8 cellular contexts compared by ENCODE assay signal in genomic region chr14:20343855-20344205, GRCh38. TPM values are rescaled to one million over a fixed set of nuclear protein-coding genes. Genes with fewer than 3 reads are reported as not detected.
A peak's percentile ranks its signal among the peaks of the same experiment; 100 is the strongest.
DNase-seq lines count a peak whose midpoint lies in the region; ATAC-seq, FAIRE-seq and TF ChIP-seq lines count a peak whose summit lies in the region.

No MANE protein-coding gene starts in this region.

- H3K4me1 ChIP-seq in CD8-positive, alpha-beta memory T cell (ENCODE audit: insufficient read depth, low read length): peaks cover 7% of the 10 kb centered on the region
- no peaks in the 10 kb centered on the region for H3K4me1 ChIP-seq in GM12878 (ENCODE audit: control insufficient read depth, insufficient read depth, low read length)
- peaks cover 25% of the 10 kb centered on the region for H3K4me1 ChIP-seq in HepG2 (ENCODE audit: insufficient read depth, low read length)

- H3K4me3 ChIP-seq in CD8-positive, alpha-beta memory T cell (ENCODE audit: low read length): peak overlapping the region; percentile 95
- H3K4me3 ChIP-seq in MG63 (peak overlapping the region; percentile 90), GM12878 (peak overlapping the region; percentile 81), HepG2 (replicated peaks in 1 of 3; ENCODE audit: insufficient read depth in 1 of 3, low read depth in 2 of 3, low read length in 3 of 3) (peak overlapping the region; percentile 82 to 88 (median 86))

- in situ Hi-C loops in GM12878 (cut with MboI) (no loop called here), HepG2 (cut with HindIII; ENCODE audit: extremely low pct_ligation_motif_present, low pct_unique_long_range_greater_than_20kb) (loop anchor here (25.0 kb wide), 2 partner anchors 118 to 643 kb away; partner anchors contain the start of genes APEX1, METTL17, OSGEP and PIP4P1)

- peaks cover 0 to 7% of the 10 kb centered on the region in 2 donors for H3K27me3 Mint-ChIP-seq in CD8-positive, alpha-beta memory T cell
- H3K27me3 Mint-ChIP-seq in type B pancreatic cell: peaks cover 6% of the 10 kb centered on the region

- H3K79me2 ChIP-seq in GM12878 (ENCODE audit: control insufficient read depth, insufficient read depth, low read length): peaks cover 10% of the 10 kb centered on the region
- H3K79me2 ChIP-seq in HepG2 (ENCODE audit: insufficient read depth, low read length): peaks cover 12% of the 10 kb centered on the region

- no peak for TF ChIP-seq POLR2A in GM12878 (IDR thresholded peaks at IDR 0.05; ENCODE audit: low read depth, low read length)
- TF ChIP-seq POLR2A in HepG2 (IDR thresholded peaks at IDR 0.05; ENCODE audit: insufficient read depth in 1 of 2, low read depth in 2 of 2, low read length in 2 of 2): no peak

- CTCF ChIA-PET in CD8-positive, alpha-beta memory T cell (lab: Charles Lee): interaction anchor here (0.9 to 5.0 kb wide), 13 partner anchors 8 to 341 kb away, joined by 3 to 72 read pairs (median 7); partner anchors contain the start of genes APEX1, CCNB1IP1, RNASE4 and TEP1
- CTCF ChIA-PET in GM12878 (lab: Yijun Ruan, JAX): interaction anchor here (0.8 to 5.1 kb wide), 13 partner anchors 8 to 340 kb away, joined by 3 to 62 read pairs (median 5); partner anchors contain the start of genes CCNB1IP1 and TEP1
- CTCF ChIA-PET in HepG2 (lab: Yijun Ruan, JAX; ENCODE audit: low intra/inter-chr PET ratio, low total read pairs): no interaction called here

- H3K27ac ChIP-seq in CD8-positive, alpha-beta memory T cell (ENCODE audit: low read depth, low read length): peak overlapping the region; percentile 87
- H3K27ac ChIP-seq in GM12878 (ENCODE audit: control insufficient read depth, insufficient read depth) (peak overlapping the region; percentile 89), HepG2 (ENCODE audit: extremely low read length, insufficient read depth, low read length) (peak overlapping the region; percentile 74)

- TF ChIP-seq RAD21 in GM12878 (IDR thresholded peaks at IDR 0.05; ENCODE audit: insufficient read depth, low read depth, low read length) (no peak), HepG2 (CRISPR knock-in tag; IDR thresholded peaks at IDR 0.05) (no peak)

- DNase-seq in CD8-positive, alpha-beta memory T cell: no peak
- DNase-seq in MG63 (no peak), GM12878 (ENCODE audit: low read depth, low spot score) (no peak), HepG2 (ENCODE audit: low spot score) (no peak), type B pancreatic cell (ENCODE audit: extremely low spot score, unreplicated experiment) (no peak), HuH-7.5 (ENCODE audit: low spot score) (no peak)
- DNase-seq in activated CD4-positive, alpha-beta T cell treated with anti-CD3 and anti-CD28 coated beads for 48 hours: no peak

- peaks cover 15 to 27% (median 21%) of the 10 kb centered on the region in 3 donors for H3K4me1 Mint-ChIP-seq in CD8-positive, alpha-beta memory T cell
- peaks cover 5% of the 10 kb centered on the region for H3K4me1 Mint-ChIP-seq in type B pancreatic cell (ENCODE audit: unreplicated experiment)

- TF ChIP-seq CTCF in GM12878 (IDR thresholded peaks at IDR 0.05 in 2 of 3, conservative IDR thresholded peaks at IDR 0.05 in 1 of 3; ENCODE audit: control insufficient read depth in 2 of 3, extremely low read depth in 1 of 3, insufficient read depth in 1 of 3, low read depth in 3 of 3, low read length in 3 of 3) (no peak), HepG2 (CRISPR knock-in tag; IDR thresholded peaks at IDR 0.05) (no peak), type B pancreatic cell (conservative IDR thresholded peaks at IDR 0.05) (peak; percentile 35)

- H3K9ac ChIP-seq in GM12878 (ENCODE audit: control insufficient read depth, insufficient read depth, low read length) (peak overlapping the region; percentile 94), HepG2 (ENCODE audit: insufficient read depth, low read depth, low read length) (peak overlapping the region; percentile 91)

- H3K9me3 Mint-ChIP-seq in CD8-positive, alpha-beta memory T cell: no peaks in the 10 kb centered on the region
- H3K9me3 Mint-ChIP-seq in type B pancreatic cell: no peaks in the 10 kb centered on the region

- 0% methylated on average over 3 of the region's 3 CpGs for WGBS in GM12878 (ENCODE audit: insufficient coverage, insufficient replicate concordance, low lambda C conversion rate, missing lambda C conversion rate)
- WGBS in HepG2 (ENCODE audit: low lambda C conversion rate): 4% methylated on average over 3 of the region's 3 CpGs

- ATAC-seq in GM12878 (no peak), HepG2 (no peak), HG03469 (IDR thresholded peaks at IDR 0.05; ENCODE audit: unreplicated experiment) (no peak)

- no peaks in the 10 kb centered on the region for H3K36me3 ChIP-seq in CD8-positive, alpha-beta memory T cell (ENCODE audit: insufficient read depth, low read length)
- peaks cover 10% of the 10 kb centered on the region for H3K36me3 ChIP-seq in MG63
- H3K36me3 ChIP-seq in GM12878 (ENCODE audit: control insufficient read depth in 2 of 2, insufficient read depth in 2 of 2, low read length in 1 of 2): peaks cover under 1 to 10% of the 10 kb centered on the region in 2 experiments; a peak in 2 of 4 replicates
- peaks cover 5 to 16% of the 10 kb centered on the region in 2 experiments; a peak in 4 of 5 replicates for H3K36me3 ChIP-seq in HepG2 (replicated peaks in 1 of 2; ENCODE audit: control insufficient read depth in 1 of 2, insufficient read depth in 2 of 2, low read length in 2 of 2)

- TSS peak; percentile 77 for BruUV-seq in GM12878 (replicated peaks; lab: Mats Ljungman, UMichigan)
- BruUV-seq in HepG2 (replicated peaks; lab: Mats Ljungman, UMichigan): TSS peak; percentile 86

- H4K20me1 ChIP-seq in GM12878 (ENCODE audit: control insufficient read depth, insufficient read depth) (no peaks in the 10 kb centered on the region), HepG2 (ENCODE audit: insufficient read depth, low read length) (no peaks in the 10 kb centered on the region)

- peak overlapping the region; percentile 93 to 99 (median 98) for H3K27ac Mint-ChIP-seq in CD8-positive, alpha-beta memory T cell
- H3K27ac Mint-ChIP-seq in type B pancreatic cell: peak overlapping the region; percentile 98

- no peaks in the 10 kb centered on the region for H3K9me3 ChIP-seq in CD8-positive, alpha-beta memory T cell (ENCODE audit: low read length)
- H3K9me3 ChIP-seq in MG63 (no peaks in the 10 kb centered on the region), GM12878 (replicated peaks; ENCODE audit: control insufficient read depth, insufficient read depth, low read length) (no peaks in the 10 kb centered on the region), HepG2 (ENCODE audit: low read length) (no peaks in the 10 kb centered on the region)

- peak overlapping the region; percentile 90 to 99 (median 98) for H3K4me3 Mint-ChIP-seq in CD8-positive, alpha-beta memory T cell
- peak overlapping the region; percentile 95 for H3K4me3 Mint-ChIP-seq in type B pancreatic cell

- H3K4me2 ChIP-seq in GM12878 (ENCODE audit: control insufficient read depth, insufficient read depth) (peak overlapping the region; percentile 86), HepG2 (ENCODE audit: low read depth, low read length) (peak overlapping the region; percentile 70)

- intact Hi-C loops in GM12878 (cut with micrococcal nuclease; ENCODE audit: unreplicated experiment) (loop anchor here (1.0 to 5.0 kb wide), 7 partner anchors 68 to 758 kb away; partner anchors contain the start of genes APEX1, PIP4P1, TEP1 and TMEM253), HepG2 (cut with micrococcal nuclease; ENCODE audit: unreplicated experiment) (loop anchor here (1.0 to 2.0 kb wide), 6 partner anchors 11 to 342 kb away; partner anchors contain the start of genes CCNB1IP1, PIP4P1 and TEP1)

- SMC1A ChIA-PET in GM12878 (lab: Charles Lee; ENCODE audit: uncharacterized antibody, unreplicated experiment): interaction anchor here (1.1 to 6.3 kb wide), 11 partner anchors 11 to 337 kb away, joined by 3 to 65 read pairs (median 9); partner anchors contain the start of genes APEX1, CCNB1IP1 and PIP4P1

- peak; percentile 7 for FAIRE-seq in GM12878 (lab: Jason Lieb, UNC)
- no peak for FAIRE-seq in HepG2 (lab: Jason Lieb, UNC)

- no peak for TF ChIP-seq EP300 in GM12878 (IDR thresholded peaks at IDR 0.05; ENCODE audit: borderline replicate concordance in 1 of 2, control insufficient read depth in 1 of 2, low read depth in 2 of 2, low read length in 2 of 2)
- no peak for TF ChIP-seq EP300 in HepG2 (IDR thresholded peaks at IDR 0.05; ENCODE audit: low read depth in 2 of 2, low read length in 2 of 2)
- no peak for TF ChIP-seq EP300 in HepG2 (CRISPR knock-in tag; IDR thresholded peaks at IDR 0.05; ENCODE audit: borderline replicate concordance)

- H3K27me3 ChIP-seq in CD8-positive, alpha-beta memory T cell (ENCODE audit: insufficient read depth, low read length, poor library complexity, severe bottlenecking): no peaks in the 10 kb centered on the region
- H3K27me3 ChIP-seq in MG63: no peaks in the 10 kb centered on the region
- no peaks in the 10 kb centered on the region for H3K27me3 ChIP-seq in GM12878 (replicated peaks in 1 of 2; ENCODE audit: control insufficient read depth in 2 of 2, insufficient read depth in 2 of 2, low read length in 1 of 2)
- no peaks in the 10 kb centered on the region; a peak in 1 of 5 replicates for H3K27me3 ChIP-seq in HepG2 (ENCODE audit: control insufficient read depth in 1 of 2, insufficient read depth in 2 of 2, low read length in 2 of 2)

- RAD21 ChIA-PET in GM12878 (lab: Charles Lee; ENCODE audit: unreplicated experiment): interaction anchor here (0.6 to 4.1 kb wide), 19 partner anchors 9 to 342 kb away, joined by 3 to 55 read pairs (median 6); partner anchors contain the start of genes APEX1, CCNB1IP1, OSGEP and PIP4P1

- peak overlapping the region; percentile 86 for H2AFZ ChIP-seq in GM12878 (ENCODE audit: control insufficient read depth, low read depth, low read length)
- peak overlapping the region; percentile 18 for H2AFZ ChIP-seq in HepG2 (ENCODE audit: low read length)

- POLR2A ChIA-PET in CD8-positive, alpha-beta memory T cell (lab: Charles Lee): interaction anchor here (0.8 to 2.8 kb wide), 6 partner anchors 11 to 339 kb away, joined by 4 to 37 read pairs (median 12); partner anchors contain the start of genes APEX1 and CCNB1IP1
- POLR2A ChIA-PET in GM12878 (lab: Charles Lee): interaction anchor here (0.7 to 4.7 kb wide), 9 partner anchors 11 to 338 kb away, joined by 3 to 96 read pairs (median 14); partner anchors contain the start of genes APEX1, CCNB1IP1, OSGEP and PIP4P1
- POLR2A ChIA-PET in HepG2 (lab: Yijun Ruan, JAX): interaction anchor here (0.7 to 5.8 kb wide), 30 partner anchors 8 to 1213 kb away, joined by 3 to 139 read pairs (median 8); partner anchors contain the start of genes APEX1, CCNB1IP1, METTL3 and OSGEP

- peaks cover 0 to 28% (median 2%) of the 10 kb centered on the region in 3 donors for H3K36me3 Mint-ChIP-seq in CD8-positive, alpha-beta memory T cell
- peaks cover 17% of the 10 kb centered on the region for H3K36me3 Mint-ChIP-seq in type B pancreatic cell

RNA-seq across cellular contexts. Expression of gene PARP2, which starts 0.4 kb away (rescaled TPM):
- total RNA-seq in CD8-positive, alpha-beta memory T cell: 10 to 100 TPM; 35.0 to 41.3 TPM
- 13.6 TPM for polyA plus RNA-seq in CD8-positive, alpha-beta memory T cell
- total RNA-seq in MG63 (2014; rRNA removed; shearing (Covaris generic); ENCODE audit: low replicate concordance): 5.9 and 7.5 TPM in 2 replicates
- 34.2 and 47.2 TPM in 2 replicates for total RNA-seq in GM12878 (2013; cell fraction: nucleolus; rRNA removed)
- total RNA-seq in GM12878 (2014; rRNA removed) (26.7 and 33.5 TPM in 2 replicates), GM12878 (2014; rRNA removed; fragmentation: Illumina TruSeq; extraction: Trizol) (35.3 and 39.4 TPM in 2 replicates), GM12878 (2021) (36.8 and 39.2 TPM in 2 replicates), HepG2 (2016; rRNA removed; fragmentation: Illumina TruSeq; extraction: Trizol) (37.3 and 39.1 TPM in 2 replicates), type B pancreatic cell (ENCODE audit: low replicate concordance) (25.5 and 36.3 TPM in 2 replicates)
- 31.6 TPM for polyA plus RNA-seq in GM12878 (2011; ENCODE audit: low read depth)
- polyA plus RNA-seq in GM12878 (2011; rRNA removed) (45.3 and 68.0 TPM in 2 replicates), GM12878 (2014; fragmentation: Illumina TruSeq; extraction: Trizol) (60.8 and 72.6 TPM in 2 replicates), GM12878 (2014; fragmentation: Nextera tagmentation; extraction: Ambion mirVana) (10 to 100 TPM; 30.4 to 38.0 TPM), GM12878 (2014; rRNA removed) (37.1 and 46.9 TPM in 2 replicates), GM12878 (2016; fragmentation: Nextera tagmentation; extraction: Ambion mirVana) (10 to 100 TPM; 72.2 to 75.4 TPM), HepG2 (2011; rRNA removed) (31.3 and 38.4 TPM in 2 replicates)
- 31.1 and 34.1 TPM in 2 replicates for polyA plus RNA-seq in GM12878 (2011; cell fraction: cytosol; rRNA removed)
- polyA plus RNA-seq in GM12878 (2011; cell fraction: nucleus; rRNA removed): 78.4 and 83.9 TPM in 2 replicates
- 30.3 and 35.5 TPM in 2 replicates for polyA plus RNA-seq in GM12878 (2012)
- polyA minus RNA-seq in GM12878 (2011; rRNA and poly(A)+ RNA removed): 20.6 and 21.9 TPM in 2 replicates
- polyA minus RNA-seq in GM12878 (2011; cell fraction: cytosol; rRNA and poly(A)+ RNA removed): 9.4 and 15.9 TPM in 2 replicates
- polyA minus RNA-seq in GM12878 (2011; cell fraction: nucleus; rRNA and poly(A)+ RNA removed): 15.0 and 19.6 TPM in 2 replicates
- 12.6 and 13.3 TPM in 2 replicates for total RNA-seq in HepG2 (2016; cell fraction: cytosol; rRNA removed; fragmentation: Illumina TruSeq; extraction: Trizol; ENCODE audit: low read depth)
- total RNA-seq in HepG2 (2016; cell fraction: insoluble cytoplasmic fraction; rRNA removed; fragmentation: Illumina TruSeq; extraction: Trizol): 38.8 and 39.8 TPM in 2 replicates
- total RNA-seq in HepG2 (2016; cell fraction: membrane; rRNA removed; fragmentation: Illumina TruSeq; extraction: Trizol): 15.3 and 15.8 TPM in 2 replicates
- total RNA-seq in HepG2 (2016; cell fraction: nucleus; rRNA removed; fragmentation: Illumina TruSeq; extraction: Trizol): 45.9 and 50.0 TPM in 2 replicates
- polyA plus RNA-seq in HepG2 (2011; cell fraction: cytosol; rRNA removed): 18.1 and 20.5 TPM in 2 replicates
- polyA plus RNA-seq in HepG2 (2011; cell fraction: nucleus; rRNA removed): 71.4 and 74.8 TPM in 2 replicates
- polyA plus RNA-seq in HepG2 (2012): 34.8 and 43.7 TPM in 2 replicates
- 5.1 and 5.8 TPM in 2 replicates for polyA plus RNA-seq in HepG2 (2016; cell fraction: cytosol; fragmentation: Illumina TruSeq; extraction: Trizol; ENCODE audit: low read depth)
- 60.5 and 63.6 TPM in 2 replicates for polyA plus RNA-seq in HepG2 (2016; cell fraction: insoluble cytoplasmic fraction; fragmentation: Illumina TruSeq; extraction: Trizol; ENCODE audit: low read depth)
- polyA plus RNA-seq in HepG2 (2016; cell fraction: membrane; fragmentation: Illumina TruSeq; extraction: Trizol; ENCODE audit: low read depth): 8.6 and 9.1 TPM in 2 replicates
- polyA plus RNA-seq in HepG2 (2016; cell fraction: nucleus; fragmentation: Illumina TruSeq; extraction: Trizol; ENCODE audit: insufficient read depth, low read depth): 132 and 134 TPM in 2 replicates
- 7.0 and 16.0 TPM in 2 replicates for polyA minus RNA-seq in HepG2 (2011; rRNA and poly(A)+ RNA removed; ENCODE audit: low replicate concordance)
- 10.3 and 12.2 TPM in 2 replicates for polyA minus RNA-seq in HepG2 (2011; cell fraction: cytosol; rRNA and poly(A)+ RNA removed)
- 20.7 and 27.6 TPM in 2 replicates for polyA minus RNA-seq in HepG2 (2011; cell fraction: nucleus; rRNA and poly(A)+ RNA removed)

RNA-seq across cellular contexts. Expression of gene CCNB1IP1, which starts 10.8 kb away (rescaled TPM):
- 10 to 100 TPM; 43.6 to 50.5 TPM for total RNA-seq in CD8-positive, alpha-beta memory T cell
- polyA plus RNA-seq in CD8-positive, alpha-beta memory T cell: 16.8 TPM
- total RNA-seq in MG63 (2014; rRNA removed; shearing (Covaris generic); ENCODE audit: low replicate concordance): 38.0 and 151 TPM in 2 replicates
- 106 and 111 TPM in 2 replicates for total RNA-seq in GM12878 (2013; cell fraction: nucleolus; rRNA removed)
- total RNA-seq in GM12878 (2014; rRNA removed) (92.4 and 122 TPM in 2 replicates), GM12878 (2014; rRNA removed; fragmentation: Illumina TruSeq; extraction: Trizol) (99.7 and 102 TPM in 2 replicates), GM12878 (2021) (60.3 and 61.0 TPM in 2 replicates), HepG2 (2016; rRNA removed; fragmentation: Illumina TruSeq; extraction: Trizol) (98.3 and 110 TPM in 2 replicates), type B pancreatic cell (ENCODE audit: low replicate concordance) (76.5 and 95.9 TPM in 2 replicates)
- 87.9 TPM for polyA plus RNA-seq in GM12878 (2011; ENCODE audit: low read depth)
- polyA plus RNA-seq in GM12878 (2011; rRNA removed) (165 and 188 TPM in 2 replicates), GM12878 (2014; fragmentation: Illumina TruSeq; extraction: Trizol) (109 and 144 TPM in 2 replicates), GM12878 (2014; fragmentation: Nextera tagmentation; extraction: Ambion mirVana) (10 to 100 TPM; 69.2 to 80.6 TPM), GM12878 (2014; rRNA removed) (85.1 and 98.2 TPM in 2 replicates), GM12878 (2016; fragmentation: Nextera tagmentation; extraction: Ambion mirVana) (10 to 100 TPM; 20.4 to 23.0 TPM), HepG2 (2011; rRNA removed) (101 and 125 TPM in 2 replicates)
- 96.7 and 123 TPM in 2 replicates for polyA plus RNA-seq in GM12878 (2011; cell fraction: cytosol; rRNA removed)
- 52.4 and 52.7 TPM in 2 replicates for polyA plus RNA-seq in GM12878 (2011; cell fraction: nucleus; rRNA removed)
- 63.3 and 99.5 TPM in 2 replicates for polyA plus RNA-seq in GM12878 (2012)
- 119 TPM in 2 replicates for polyA minus RNA-seq in GM12878 (2011; rRNA and poly(A)+ RNA removed)
- polyA minus RNA-seq in GM12878 (2011; cell fraction: cytosol; rRNA and poly(A)+ RNA removed): 20.8 and 28.8 TPM in 2 replicates
- polyA minus RNA-seq in GM12878 (2011; cell fraction: nucleus; rRNA and poly(A)+ RNA removed): 40.9 and 73.9 TPM in 2 replicates
- 75.4 and 85.5 TPM in 2 replicates for total RNA-seq in HepG2 (2016; cell fraction: cytosol; rRNA removed; fragmentation: Illumina TruSeq; extraction: Trizol; ENCODE audit: low read depth)
- total RNA-seq in HepG2 (2016; cell fraction: insoluble cytoplasmic fraction; rRNA removed; fragmentation: Illumina TruSeq; extraction: Trizol): 104 and 112 TPM in 2 replicates
- 171 and 187 TPM in 2 replicates for total RNA-seq in HepG2 (2016; cell fraction: membrane; rRNA removed; fragmentation: Illumina TruSeq; extraction: Trizol)
- total RNA-seq in HepG2 (2016; cell fraction: nucleus; rRNA removed; fragmentation: Illumina TruSeq; extraction: Trizol): 99.1 and 105 TPM in 2 replicates
- 77.6 and 112 TPM in 2 replicates for polyA plus RNA-seq in HepG2 (2011; cell fraction: cytosol; rRNA removed)
- polyA plus RNA-seq in HepG2 (2011; cell fraction: nucleus; rRNA removed): 39.1 and 52.4 TPM in 2 replicates
- polyA plus RNA-seq in HepG2 (2012): 128 and 248 TPM in 2 replicates
- polyA plus RNA-seq in HepG2 (2016; cell fraction: cytosol; fragmentation: Illumina TruSeq; extraction: Trizol; ENCODE audit: low read depth): 78.2 and 81.7 TPM in 2 replicates
- polyA plus RNA-seq in HepG2 (2016; cell fraction: insoluble cytoplasmic fraction; fragmentation: Illumina TruSeq; extraction: Trizol; ENCODE audit: low read depth): 105 and 127 TPM in 2 replicates
- polyA plus RNA-seq in HepG2 (2016; cell fraction: membrane; fragmentation: Illumina TruSeq; extraction: Trizol; ENCODE audit: low read depth): 158 and 172 TPM in 2 replicates
- polyA plus RNA-seq in HepG2 (2016; cell fraction: nucleus; fragmentation: Illumina TruSeq; extraction: Trizol; ENCODE audit: insufficient read depth, low read depth): 120 and 124 TPM in 2 replicates
- polyA minus RNA-seq in HepG2 (2011; rRNA and poly(A)+ RNA removed; ENCODE audit: low replicate concordance): 49.3 and 81.3 TPM in 2 replicates
- 24.8 and 37.2 TPM in 2 replicates for polyA minus RNA-seq in HepG2 (2011; cell fraction: cytosol; rRNA and poly(A)+ RNA removed)
- 98.6 and 129 TPM in 2 replicates for polyA minus RNA-seq in HepG2 (2011; cell fraction: nucleus; rRNA and poly(A)+ RNA removed)

RNA-seq across cellular contexts. Expression of gene TTC5, which starts 38.1 kb away (rescaled TPM):
- 10 to 100 TPM; 33.2 to 35.0 TPM for total RNA-seq in CD8-positive, alpha-beta memory T cell
- polyA plus RNA-seq in CD8-positive, alpha-beta memory T cell: 21.5 TPM
- total RNA-seq in MG63 (2014; rRNA removed; shearing (Covaris generic); ENCODE audit: low replicate concordance): 12.6 and 36.7 TPM in 2 replicates
- total RNA-seq in GM12878 (2013; cell fraction: nucleolus; rRNA removed): 41.2 and 48.1 TPM in 2 replicates
- total RNA-seq in GM12878 (2014; rRNA removed): 11.4 and 11.8 TPM in 2 replicates
- total RNA-seq in GM12878 (2014; rRNA removed; fragmentation: Illumina TruSeq; extraction: Trizol): 15.3 and 15.7 TPM in 2 replicates
- total RNA-seq in GM12878 (2021): 15.9 and 16.6 TPM in 2 replicates
- 3.9 TPM for polyA plus RNA-seq in GM12878 (2011; ENCODE audit: low read depth)
- polyA plus RNA-seq in GM12878 (2011; rRNA removed): 21.6 and 22.5 TPM in 2 replicates
- 10.0 and 12.3 TPM in 2 replicates for polyA plus RNA-seq in GM12878 (2011; cell fraction: cytosol; rRNA removed)
- polyA plus RNA-seq in GM12878 (2011; cell fraction: nucleus; rRNA removed): 14.1 and 15.1 TPM in 2 replicates
- 5.0 and 10.2 TPM in 2 replicates for polyA plus RNA-seq in GM12878 (2012)
- polyA plus RNA-seq in GM12878 (2014; fragmentation: Illumina TruSeq; extraction: Trizol): 7.3 and 9.7 TPM in 2 replicates
- 1 to 10 TPM; 6.9 to 7.6 TPM for polyA plus RNA-seq in GM12878 (2014; fragmentation: Nextera tagmentation; extraction: Ambion mirVana)
- polyA plus RNA-seq in GM12878 (2014; rRNA removed): 7.6 and 8.0 TPM in 2 replicates
- polyA plus RNA-seq in GM12878 (2016; fragmentation: Nextera tagmentation; extraction: Ambion mirVana): 10 to 100 TPM; 20.9 to 21.3 TPM
- polyA minus RNA-seq in GM12878 (2011; rRNA and poly(A)+ RNA removed): 23.3 and 24.0 TPM in 2 replicates
- polyA minus RNA-seq in GM12878 (2011; cell fraction: cytosol; rRNA and poly(A)+ RNA removed): 6.1 and 8.8 TPM in 2 replicates
- 17.2 and 23.4 TPM in 2 replicates for polyA minus RNA-seq in GM12878 (2011; cell fraction: nucleus; rRNA and poly(A)+ RNA removed)
- 28.5 and 44.6 TPM in 2 replicates for total RNA-seq in HepG2 (2016; rRNA removed; fragmentation: Illumina TruSeq; extraction: Trizol)
- 2.1 and 3.3 TPM in 2 replicates for total RNA-seq in HepG2 (2016; cell fraction: cytosol; rRNA removed; fragmentation: Illumina TruSeq; extraction: Trizol; ENCODE audit: low read depth)
- 29.1 and 42.3 TPM in 2 replicates for total RNA-seq in HepG2 (2016; cell fraction: insoluble cytoplasmic fraction; rRNA removed; fragmentation: Illumina TruSeq; extraction: Trizol)
- total RNA-seq in HepG2 (2016; cell fraction: membrane; rRNA removed; fragmentation: Illumina TruSeq; extraction: Trizol): 6.0 and 8.2 TPM in 2 replicates
- 24.1 and 26.3 TPM in 2 replicates for total RNA-seq in HepG2 (2016; cell fraction: nucleus; rRNA removed; fragmentation: Illumina TruSeq; extraction: Trizol)
- polyA plus RNA-seq in HepG2 (2011; rRNA removed): 8.2 and 8.7 TPM in 2 replicates
- polyA plus RNA-seq in HepG2 (2011; cell fraction: cytosol; rRNA removed): 7.3 and 7.4 TPM in 2 replicates
- polyA plus RNA-seq in HepG2 (2011; cell fraction: nucleus; rRNA removed): 5.4 and 6.0 TPM in 2 replicates
- 8.6 and 11.7 TPM in 2 replicates for polyA plus RNA-seq in HepG2 (2012)
- polyA plus RNA-seq in HepG2 (2016; cell fraction: cytosol; fragmentation: Illumina TruSeq; extraction: Trizol; ENCODE audit: low read depth): 1.1 and 1.6 TPM in 2 replicates
- 22.6 and 24.7 TPM in 2 replicates for polyA plus RNA-seq in HepG2 (2016; cell fraction: insoluble cytoplasmic fraction; fragmentation: Illumina TruSeq; extraction: Trizol; ENCODE audit: low read depth)
- 2.5 and 3.2 TPM in 2 replicates for polyA plus RNA-seq in HepG2 (2016; cell fraction: membrane; fragmentation: Illumina TruSeq; extraction: Trizol; ENCODE audit: low read depth)
- polyA plus RNA-seq in HepG2 (2016; cell fraction: nucleus; fragmentation: Illumina TruSeq; extraction: Trizol; ENCODE audit: insufficient read depth, low read depth): 9.8 and 12.7 TPM in 2 replicates
- 22.5 and 23.7 TPM in 2 replicates for polyA minus RNA-seq in HepG2 (2011; rRNA and poly(A)+ RNA removed; ENCODE audit: low replicate concordance)
- polyA minus RNA-seq in HepG2 (2011; cell fraction: cytosol; rRNA and poly(A)+ RNA removed): 13.7 and 14.7 TPM in 2 replicates
- polyA minus RNA-seq in HepG2 (2011; cell fraction: nucleus; rRNA and poly(A)+ RNA removed): 39.7 and 40.9 TPM in 2 replicates
- total RNA-seq in type B pancreatic cell (ENCODE audit: low replicate concordance): 21.0 and 26.3 TPM in 2 replicates
